In the genomic region with DNA sequence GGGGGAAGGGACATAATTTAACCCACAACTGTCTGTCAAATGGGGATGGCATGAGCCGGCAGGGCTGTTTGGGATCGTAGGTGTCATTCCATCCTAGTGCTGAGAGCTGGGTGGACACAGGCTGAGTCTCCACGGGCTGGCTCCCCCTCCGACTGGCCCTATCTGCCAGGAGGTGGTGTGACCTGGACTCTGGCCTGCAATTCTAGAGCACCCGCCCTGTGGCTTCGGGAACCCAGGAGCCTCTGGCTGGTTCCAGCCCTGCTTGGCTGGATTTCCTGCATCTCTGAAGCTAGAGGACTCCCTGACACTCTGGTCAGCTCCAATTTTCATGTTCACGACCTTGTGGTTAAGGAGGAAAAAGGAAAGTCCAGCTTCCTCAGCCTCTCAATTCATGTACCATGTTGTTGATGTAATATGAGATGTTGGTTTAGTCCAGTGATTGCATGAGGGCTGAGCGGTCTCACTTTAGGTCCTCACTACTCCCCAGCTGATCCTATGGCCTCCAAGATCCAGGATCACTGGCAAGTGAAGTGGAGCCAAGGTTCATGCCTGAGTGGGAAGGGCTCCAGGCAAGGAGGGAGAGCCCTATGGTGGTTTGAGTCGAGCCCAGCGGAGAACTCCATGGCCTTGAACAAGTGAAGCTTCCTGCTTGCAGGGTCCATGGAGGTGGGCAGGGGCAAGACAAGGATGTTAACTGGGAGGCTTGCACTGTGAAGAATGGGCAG, we compare ENCODE assay signal across 15 cellular contexts.
DNase-seq lines count a peak whose midpoint lies in the region; ATAC-seq and TF ChIP-seq lines count a peak whose summit lies in the region.
"Had no signal": no experiment of that assay in that cellular context is flagged by ENCODE, and none has a peak within 500 bp of the region (broad histone marks: within the 10 kb centered on the region; RNA-seq: fewer than 3 reads in every experiment).

No MANE protein-coding gene starts in this region.

- no peak overlapping the region for H3K9ac ChIP-seq in parathyroid adenoma

- peaks cover 4% of the 10 kb centered on the region for H3K27me3 Mint-ChIP-seq in glutamatergic neuron (ENCODE audit: unreplicated experiment)

- intact Hi-C loops in left ventricle myocardium inferior (cut with micrococcal nuclease) = no loop called here

- no peaks in the 10 kb centered on the region for H3K79me2 ChIP-seq in parathyroid adenoma

- no peak overlapping the region for H3K27ac ChIP-seq in right atrium auricular region
- no peak overlapping the region for H3K27ac ChIP-seq in left ventricle myocardium inferior (replicated peaks)
- no peak overlapping the region for H3K27ac ChIP-seq in parathyroid adenoma

- H3K4me1 Mint-ChIP-seq in glutamatergic neuron (ENCODE audit: low read depth, unreplicated experiment) = no peaks in the 10 kb centered on the region

- peaks cover 8% of the 10 kb centered on the region for H3K9me3 Mint-ChIP-seq in glutamatergic neuron (ENCODE audit: unreplicated experiment)

- H3K27me3 ChIP-seq in right atrium auricular region (no peaks in the 10 kb centered on the region), left ventricle myocardium inferior (ENCODE audit: low read depth) (peaks cover 81% of the 10 kb centered on the region), parathyroid adenoma (ENCODE audit: control insufficient read depth, insufficient read depth, low read length) (no peaks in the 10 kb centered on the region)

- TF ChIP-seq CTCF in right atrium auricular region (IDR thresholded peaks at IDR 0.05) (no peak), left ventricle myocardium inferior (IDR thresholded peaks at IDR 0.05; ENCODE audit: borderline replicate concordance) (no peak), fibroblast of the aortic adventitia (IDR thresholded peaks at IDR 0.05; ENCODE audit: insufficient read depth, low read length) (no peak), parathyroid adenoma (IDR thresholded peaks at IDR 0.05) (no peak), glutamatergic neuron (IDR thresholded peaks at IDR 0.05; ENCODE audit: partially characterized antibody, unreplicated experiment) (no peak)

- H3K4me3 Mint-ChIP-seq in glutamatergic neuron (ENCODE audit: unreplicated experiment) = no peak overlapping the region
- H3K4me3 Mint-ChIP-seq: IgD-negative memory B cell had no signal

- no peak overlapping the region for H3K4me2 ChIP-seq in parathyroid adenoma (ENCODE audit: low read length)

- H3K27ac Mint-ChIP-seq in glutamatergic neuron (ENCODE audit: unreplicated experiment) = no peak overlapping the region
- H3K27ac Mint-ChIP-seq: IgD-negative memory B cell had no signal

- DNase-seq in right atrium auricular region (ENCODE audit: low spot score) = peak; percentile 58
- DNase-seq in left ventricle myocardium inferior = no peak
- peak; percentile 3 for DNase-seq in fibroblast of the aortic adventitia (ENCODE audit: low read depth)
- peak; percentile 41 for DNase-seq in ureter (ENCODE audit: low spot score)
- no peak for DNase-seq in glutamatergic neuron
- no peak for DNase-seq in T-helper 9 cell
- DNase-seq: C1 segment of cervical spinal cord; NCI-H187; NCI-H2171 treated with DMSO at 0.1 percent for 48 hours; NCI-H446 treated with DMSO at 0.1 percent for 48 hours; NK-92 treated with Interleukin-12 subunit alpha and Interleukin-12 subunit beta, amount 100 ng/mL, for 24 hours had no signal

- no peaks in the 10 kb centered on the region for H3K36me3 ChIP-seq in right atrium auricular region
- H3K36me3 ChIP-seq in left ventricle myocardium inferior = no peaks in the 10 kb centered on the region
- no peaks in the 10 kb centered on the region for H3K36me3 ChIP-seq in parathyroid adenoma (ENCODE audit: control insufficient read depth, insufficient read depth, low read length)
- H3K36me3 ChIP-seq: HAP-1 had no signal

- no peak for ATAC-seq in HG02885 (IDR thresholded peaks at IDR 0.05; ENCODE audit: poor library complexity, unreplicated experiment)

- H3K4me1 ChIP-seq in right atrium auricular region (no peaks in the 10 kb centered on the region), left ventricle myocardium inferior (no peaks in the 10 kb centered on the region), parathyroid adenoma (peaks cover 9% of the 10 kb centered on the region)
- H3K4me1 ChIP-seq: HAP-1 had no signal

- H3K9me3 ChIP-seq in right atrium auricular region (peaks cover 0 to 3% of the 10 kb centered on the region in 2 donors), left ventricle myocardium inferior (replicated peaks) (peaks cover 10% of the 10 kb centered on the region), parathyroid adenoma (ENCODE audit: control insufficient read depth, low read length) (no peaks in the 10 kb centered on the region)
- H3K9me3 ChIP-seq: HAP-1 had no signal

- no peak overlapping the region for H3K4me3 ChIP-seq in right atrium auricular region
- H3K4me3 ChIP-seq in left ventricle myocardium inferior = no peak overlapping the region
- H3K4me3 ChIP-seq in fibroblast of the aortic adventitia (ENCODE audit: low read depth, low read length) = no peak overlapping the region
- H3K4me3 ChIP-seq in parathyroid adenoma (ENCODE audit: low read depth, low read length) = no peak overlapping the region
- H3K4me3 ChIP-seq: HAP-1 had no signal

- H3K36me3 Mint-ChIP-seq in glutamatergic neuron (ENCODE audit: unreplicated experiment) = peaks cover 9% of the 10 kb centered on the region
- H3K36me3 Mint-ChIP-seq: IgD-negative memory B cell had no signal

- peak overlapping the region; percentile 42 for H2AFZ ChIP-seq in parathyroid adenoma

Comparison
In these comparisons a context has a peak if more than half of its experiments do, and no peak if none do; other contexts are left out.
1. DNase-seq: peak in right atrium auricular region (single experiment), fibroblast of the aortic adventitia (single experiment) and ureter (single experiment); none in left ventricle myocardium inferior (single experiment), glutamatergic neuron (single experiment) and T-helper 9 cell (single experiment).